In the genomic region with DNA sequence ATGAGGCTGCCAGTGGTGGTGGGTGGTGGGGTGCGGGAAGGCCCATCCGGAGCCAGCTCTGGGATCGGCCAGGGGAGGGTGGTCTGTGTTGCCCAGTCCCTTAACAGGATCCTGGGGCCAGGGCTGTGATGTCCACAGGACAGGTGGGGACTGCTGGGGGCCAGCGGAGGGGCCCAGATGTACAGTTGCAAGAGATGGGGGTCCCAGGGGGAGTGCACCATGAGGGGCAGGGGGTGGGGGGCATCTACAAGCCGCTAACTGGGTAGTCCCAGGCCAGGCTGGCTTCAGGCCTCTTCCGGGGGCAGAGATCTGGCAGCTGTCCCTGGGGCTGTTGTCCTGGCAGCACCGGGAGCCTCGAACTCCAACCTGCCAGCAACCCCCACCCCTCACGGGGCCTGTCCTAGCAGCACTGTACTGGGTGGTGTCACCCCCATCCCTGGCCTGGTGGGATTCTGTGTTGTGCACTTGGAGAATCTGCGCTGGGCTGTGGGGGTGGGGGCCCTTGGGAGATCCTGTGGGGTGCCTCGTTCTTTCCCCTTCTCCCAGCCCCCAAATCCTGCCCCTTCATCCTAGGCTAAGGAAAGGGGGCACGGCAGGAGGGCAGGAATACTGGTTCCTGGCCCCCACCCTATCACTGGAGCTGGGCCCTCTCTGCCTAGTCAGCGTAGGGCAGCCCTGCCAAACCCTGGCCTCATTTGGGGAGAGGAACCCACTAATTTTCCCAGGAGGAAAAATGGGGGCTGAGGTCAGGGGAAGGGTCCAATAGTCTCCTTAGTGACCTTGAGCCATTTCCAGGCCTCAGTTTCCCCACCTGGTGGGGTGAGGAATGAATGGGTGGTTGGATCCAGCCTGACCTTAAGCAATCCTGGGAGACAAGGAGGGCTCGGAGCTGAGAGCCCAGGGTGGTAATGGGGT, we compare ENCODE assay signal across 10 cellular contexts. TPM values are rescaled to one million over a fixed set of nuclear protein-coding genes. Genes with fewer than 3 reads are reported as not detected.
DNase-seq lines count a peak whose midpoint lies in the region; ATAC-seq and TF ChIP-seq lines count a peak whose summit lies in the region.
"Had no signal": no experiment of that assay in that cellular context is flagged by ENCODE, and none has a peak within 500 bp of the region (broad histone marks: within the 10 kb centered on the region; RNA-seq: fewer than 3 reads in every experiment).

No MANE protein-coding gene starts in this region.

- peaks cover 13% of the 10 kb centered on the region for H3K36me3 ChIP-seq in mesodermal cell (ENCODE audit: control insufficient read depth, insufficient read depth, low read length)
- peaks cover 4 to 11% (median 6%) of the 10 kb centered on the region in 4 donors for H3K36me3 ChIP-seq in upper lobe of left lung

- H3K9me3 ChIP-seq in mesodermal cell (ENCODE audit: control insufficient read depth, low read length) (no peaks in the 10 kb centered on the region), upper lobe of left lung (no peaks in the 10 kb centered on the region)

- H3K27me3 ChIP-seq in upper lobe of left lung, result peaks cover 0 to 3% (median 0%) of the 10 kb centered on the region in 4 donors

- POLR2A ChIA-PET in activated CD4-positive, alpha-beta T cell treated with anti-CD3 and anti-CD28 coated beads, Interleukin-2, amount 10 ng/mL, durations not matched to agents 7 days and 5 days (lab: Charles Lee), result no interaction called here

- H3K4me1 Mint-ChIP-seq in activated CD4-positive, alpha-beta T cell treated with anti-CD3 and anti-CD28 coated beads, Interleukin-2, amount 10 ng/mL, durations not matched to agents 7 days and 5 days, result peaks cover 17% of the 10 kb centered on the region

- no peaks in the 10 kb centered on the region for H3K9me3 Mint-ChIP-seq in activated CD4-positive, alpha-beta T cell treated with anti-CD3 and anti-CD28 coated beads, Interleukin-2, amount 10 ng/mL, durations not matched to agents 7 days and 5 days

- peaks cover 13% of the 10 kb centered on the region for H3K27me3 Mint-ChIP-seq in activated CD4-positive, alpha-beta T cell treated with anti-CD3 and anti-CD28 coated beads, Interleukin-2, amount 10 ng/mL, durations not matched to agents 7 days and 5 days

- H3K4me3 Mint-ChIP-seq in activated CD4-positive, alpha-beta T cell treated with anti-CD3 and anti-CD28 coated beads, Interleukin-2, amount 10 ng/mL, durations not matched to agents 7 days and 5 days, result peak overlapping the region; percentile 56

- H3K4me1 ChIP-seq in mesodermal cell (ENCODE audit: control insufficient read depth, insufficient read depth, low read length, poor library complexity, severe bottlenecking) (peaks cover 44% of the 10 kb centered on the region), upper lobe of left lung (peaks cover 79 to 92% (median 84%) of the 10 kb centered on the region in 4 donors)

- H3K27ac ChIP-seq in cingulate gyrus (ENCODE audit: low read depth, low read length) (peak overlapping the region; percentile 90), mesodermal cell (ENCODE audit: low read depth, low read length, severe bottlenecking) (no peak overlapping the region), upper lobe of left lung (peak overlapping the region; percentile 78 to 93 (median 88))

- no peak for TF ChIP-seq POLR2A in upper lobe of left lung (IDR thresholded peaks at IDR 0.05)

- TF ChIP-seq EP300 in upper lobe of left lung (IDR thresholded peaks at IDR 0.05), result no peak

- DNase-seq in activated CD4-positive, alpha-beta T cell treated with anti-CD3 and anti-CD28 coated beads, Interleukin-2, amount 10 ng/mL, durations not matched to agents 7 days and 5 days, result no peak
- no peak for DNase-seq in activated CD4-positive, alpha-beta T cell treated with anti-CD3 and anti-CD28 coated beads, Interleukin-2, amount 50 U/mL, for 1 hour
- DNase-seq in upper lobe of left lung, result peak in 1 of 2 donors; percentile 40
- DNase-seq in HuH-7 (ENCODE audit: low spot score), result no peak
- DNase-seq in NCI-H510A (lab: John Stamatoyannopoulos, UW), result no peak
- DNase-seq: NCI-H2171, occipital lobe had no signal

- ATAC-seq in upper lobe of left lung (ENCODE audit: low FRiP score in 2 of 2) (no peak), GM19035 (IDR thresholded peaks at IDR 0.05; ENCODE audit: unreplicated experiment) (no peak)

- WGBS in mesodermal cell (ENCODE audit: insufficient coverage in 2 of 2), 2 experiments, result 89 to 93% methylated on average over 6 to 7 of the region's 14 CpGs
- 37 to 62% methylated on average over 6 to 9 of the region's 14 CpGs for WGBS in upper lobe of left lung, 2 donors

- H3K4me3 ChIP-seq in mesodermal cell (ENCODE audit: extremely low read depth, insufficient read depth, low read length, poor library complexity, severe bottlenecking) (peak overlapping the region; percentile 71), upper lobe of left lung (peak overlapping the region; percentile 65 to 88 (median 76))

- no peaks in the 10 kb centered on the region for H3K36me3 Mint-ChIP-seq in activated CD4-positive, alpha-beta T cell treated with anti-CD3 and anti-CD28 coated beads, Interleukin-2, amount 10 ng/mL, durations not matched to agents 7 days and 5 days (ENCODE audit: low read depth)

- CTCF ChIA-PET in activated CD4-positive, alpha-beta T cell treated with anti-CD3 and anti-CD28 coated beads, Interleukin-2, amount 10 ng/mL, durations not matched to agents 7 days and 5 days (lab: Charles Lee), result interaction anchor here (0.7 to 1.4 kb wide), 2 partner anchors 15 to 60 kb away, joined by 3 read pairs; no protein-coding TSS in a partner anchor

- H3K27ac Mint-ChIP-seq in activated CD4-positive, alpha-beta T cell treated with anti-CD3 and anti-CD28 coated beads, Interleukin-2, amount 10 ng/mL, durations not matched to agents 7 days and 5 days, result no peak overlapping the region

- TF ChIP-seq CTCF in upper lobe of left lung (IDR thresholded peaks at IDR 0.05), result no peak

RNA-seq across cellular contexts. Expression of gene MTSS2, which starts 1.4 kb away (rescaled TPM):
- total RNA-seq in activated CD4-positive, alpha-beta T cell treated with anti-CD3 and anti-CD28 coated beads, Interleukin-2, amount 10 ng/mL, durations not matched to agents 7 days and 5 days, result 1 to 10 TPM; 7.1 to 9.2 TPM
- 57.6 TPM for polyA plus RNA-seq in mesodermal cell (2013, experiment 1 of 2)
- 44.7 TPM for polyA plus RNA-seq in mesodermal cell (2013, experiment 2 of 2)
- total RNA-seq in upper lobe of left lung, result 100 to 1,000 TPM in 1 of 6 donors, 10 to 100 TPM in 5; 40.7 to 202 (median 72.4) TPM

RNA-seq across cellular contexts. Expression of gene IL34, which starts 38.0 kb away (rescaled TPM):
- total RNA-seq in activated CD4-positive, alpha-beta T cell treated with anti-CD3 and anti-CD28 coated beads, Interleukin-2, amount 10 ng/mL, durations not matched to agents 7 days and 5 days, result not detected
- polyA plus RNA-seq in mesodermal cell (2013, experiment 1 of 2), result not detected
- polyA plus RNA-seq in mesodermal cell (2013, experiment 2 of 2), result not detected
- 10 to 100 TPM in 5 of 6 donors, 1 to 10 TPM in 1; 3.0 to 32.1 (median 14.8) TPM for total RNA-seq in upper lobe of left lung

Comparison
In these comparisons a context has a peak if more than half of its experiments do, and no peak if none do; other contexts are left out.
1. RNA of gene MTSS2, which starts 1.4 kb away (total RNA-seq): 40.7 to 202 TPM in upper lobe of left lung; 7.1 to 9.2 TPM in activated CD4-positive, alpha-beta T cell treated with anti-CD3 and anti-CD28 coated beads, Interleukin-2, amount 10 ng/mL, durations not matched to agents 7 days and 5 days; every median in the first group is over 4 times any median in the second.